ENCODE assay signal across 1 cellular context in genomic region chr1:34379911-34380310, GRCh38.
TF ChIP-seq lines count a peak whose summit lies in the region.

No MANE protein-coding gene starts in this region.

TF ChIP-seq in GM23338, 12 proteins besides CTCF, POLR2A, EP300 and RAD21 (continued from another document):
- TF ChIP-seq, protein P1, sequence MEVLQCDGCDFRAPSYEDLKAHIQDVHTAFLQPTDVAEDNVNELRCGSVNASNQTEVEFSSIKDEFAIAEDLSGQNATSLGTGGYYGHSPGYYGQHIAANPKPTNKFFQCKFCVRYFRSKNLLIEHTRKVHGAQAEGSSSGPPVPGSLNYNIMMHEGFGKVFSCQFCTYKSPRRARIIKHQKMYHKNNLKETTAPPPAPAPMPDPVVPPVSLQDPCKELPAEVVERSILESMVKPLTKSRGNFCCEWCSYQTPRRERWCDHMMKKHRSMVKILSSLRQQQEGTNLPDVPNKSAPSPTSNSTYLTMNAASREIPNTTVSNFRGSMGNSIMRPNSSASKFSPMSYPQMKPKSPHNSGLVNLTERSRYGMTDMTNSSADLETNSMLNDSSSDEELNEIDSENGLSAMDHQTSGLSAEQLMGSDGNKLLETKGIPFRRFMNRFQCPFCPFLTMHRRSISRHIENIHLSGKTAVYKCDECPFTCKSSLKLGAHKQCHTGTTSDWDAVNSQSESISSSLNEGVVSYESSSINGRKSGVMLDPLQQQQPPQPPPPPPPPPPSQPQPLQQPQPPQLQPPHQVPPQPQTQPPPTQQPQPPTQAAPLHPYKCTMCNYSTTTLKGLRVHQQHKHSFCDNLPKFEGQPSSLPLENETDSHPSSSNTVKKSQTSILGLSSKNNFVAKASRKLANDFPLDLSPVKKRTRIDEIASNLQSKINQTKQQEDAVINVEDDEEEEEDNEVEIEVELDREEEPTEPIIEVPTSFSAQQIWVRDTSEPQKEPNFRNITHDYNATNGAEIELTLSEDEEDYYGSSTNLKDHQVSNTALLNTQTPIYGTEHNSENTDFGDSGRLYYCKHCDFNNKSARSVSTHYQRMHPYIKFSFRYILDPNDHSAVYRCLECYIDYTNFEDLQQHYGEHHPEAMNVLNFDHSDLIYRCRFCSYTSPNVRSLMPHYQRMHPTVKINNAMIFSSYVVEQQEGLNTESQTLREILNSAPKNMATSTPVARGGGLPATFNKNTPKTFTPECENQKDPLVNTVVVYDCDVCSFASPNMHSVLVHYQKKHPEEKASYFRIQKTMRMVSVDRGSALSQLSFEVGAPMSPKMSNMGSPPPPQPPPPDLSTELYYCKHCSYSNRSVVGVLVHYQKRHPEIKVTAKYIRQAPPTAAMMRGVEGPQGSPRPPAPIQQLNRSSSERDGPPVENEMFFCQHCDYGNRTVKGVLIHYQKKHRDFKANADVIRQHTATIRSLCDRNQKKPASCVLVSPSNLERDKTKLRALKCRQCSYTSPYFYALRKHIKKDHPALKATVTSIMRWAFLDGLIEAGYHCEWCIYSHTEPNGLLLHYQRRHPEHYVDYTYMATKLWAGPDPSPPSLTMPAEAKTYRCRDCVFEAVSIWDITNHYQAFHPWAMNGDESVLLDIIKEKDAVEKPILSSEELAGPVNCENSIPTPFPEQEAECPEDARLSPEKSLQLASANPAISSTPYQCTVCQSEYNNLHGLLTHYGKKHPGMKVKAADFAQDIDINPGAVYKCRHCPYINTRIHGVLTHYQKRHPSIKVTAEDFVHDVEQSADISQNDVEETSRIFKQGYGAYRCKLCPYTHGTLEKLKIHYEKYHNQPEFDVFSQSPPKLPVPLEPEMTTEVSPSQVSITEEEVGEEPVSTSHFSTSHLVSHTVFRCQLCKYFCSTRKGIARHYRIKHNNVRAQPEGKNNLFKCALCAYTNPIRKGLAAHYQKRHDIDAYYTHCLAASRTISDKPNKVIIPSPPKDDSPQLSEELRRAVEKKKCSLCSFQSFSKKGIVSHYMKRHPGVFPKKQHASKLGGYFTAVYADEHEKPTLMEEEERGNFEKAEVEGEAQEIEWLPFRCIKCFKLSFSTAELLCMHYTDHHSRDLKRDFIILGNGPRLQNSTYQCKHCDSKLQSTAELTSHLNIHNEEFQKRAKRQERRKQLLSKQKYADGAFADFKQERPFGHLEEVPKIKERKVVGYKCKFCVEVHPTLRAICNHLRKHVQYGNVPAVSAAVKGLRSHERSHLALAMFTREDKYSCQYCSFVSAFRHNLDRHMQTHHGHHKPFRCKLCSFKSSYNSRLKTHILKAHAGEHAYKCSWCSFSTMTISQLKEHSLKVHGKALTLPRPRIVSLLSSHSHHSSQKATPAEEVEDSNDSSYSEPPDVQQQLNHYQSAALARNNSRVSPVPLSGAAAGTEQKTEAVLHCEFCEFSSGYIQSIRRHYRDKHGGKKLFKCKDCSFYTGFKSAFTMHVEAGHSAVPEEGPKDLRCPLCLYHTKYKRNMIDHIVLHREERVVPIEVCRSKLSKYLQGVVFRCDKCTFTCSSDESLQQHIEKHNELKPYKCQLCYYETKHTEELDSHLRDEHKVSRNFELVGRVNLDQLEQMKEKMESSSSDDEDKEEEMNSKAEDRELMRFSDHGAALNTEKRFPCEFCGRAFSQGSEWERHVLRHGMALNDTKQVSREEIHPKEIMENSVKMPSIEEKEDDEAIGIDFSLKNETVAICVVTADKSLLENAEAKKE (CRISPR knock-in tag; IDR thresholded peaks at IDR 0.05): no peak
- TF ChIP-seq STAT1 (IDR thresholded peaks at IDR 0.05; ENCODE audit: unreplicated experiment): no peak
